In the genomic region with DNA sequence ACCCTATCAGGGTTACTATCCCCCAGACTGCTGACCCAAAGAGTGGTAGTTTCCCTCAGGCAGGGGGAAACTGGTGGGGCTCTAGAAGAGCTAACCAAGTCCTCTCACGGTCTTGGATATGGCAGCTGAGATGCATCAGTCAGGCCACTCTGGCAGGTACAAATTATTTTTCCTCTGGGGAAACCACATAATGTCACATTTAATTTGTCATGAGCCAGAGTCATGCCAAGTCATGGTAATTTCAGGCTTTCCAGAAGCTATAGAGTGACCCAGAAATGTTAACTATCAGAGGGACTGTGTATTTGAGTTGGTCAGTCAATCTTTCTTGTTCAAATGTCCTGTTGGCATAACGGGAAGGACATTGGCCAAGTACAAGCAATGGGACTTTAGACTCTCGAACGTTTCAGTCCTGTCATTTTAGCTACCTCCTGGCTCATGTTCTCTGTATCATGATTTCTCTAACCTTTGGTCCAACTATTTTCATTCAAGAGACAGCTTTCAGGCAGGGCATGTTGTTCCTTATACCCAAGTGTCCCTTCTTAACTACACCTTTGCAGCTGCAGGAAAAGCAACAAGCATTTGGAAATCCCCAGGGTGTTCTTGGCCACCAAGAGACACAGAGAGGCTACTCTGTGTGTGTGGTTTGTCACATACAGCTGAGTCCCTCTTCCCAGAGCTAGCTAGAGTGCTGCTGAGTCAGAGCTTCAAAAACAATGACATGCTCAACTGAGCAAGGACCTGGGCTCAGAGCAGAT, we compare ENCODE assay signal across 9 cellular contexts.
DNase-seq lines count a peak whose midpoint lies in the region; ATAC-seq, FAIRE-seq and TF ChIP-seq lines count a peak whose summit lies in the region.
"Had no signal": no experiment of that assay in that cellular context is flagged by ENCODE, and none has a peak within 500 bp of the region (broad histone marks: within the 10 kb centered on the region; RNA-seq: fewer than 3 reads in every experiment).

No MANE protein-coding gene starts in this region.

- intact Hi-C loops in sciatic nerve (cut with DNase I): no loop called here

- peak overlapping the region; percentile 73; the same call in 1 of the 2 replicates for H3K27ac ChIP-seq in MM.1S (ENCODE audit: low read length)
- H3K27ac ChIP-seq: cardiac muscle cell had no signal

- no peaks in the 10 kb centered on the region for H3K9me2 ChIP-seq in MM.1S (replicated peaks; ENCODE audit: insufficient read depth, low read length)

- ATAC-seq in GM21717 (IDR thresholded peaks at IDR 0.05; ENCODE audit: unreplicated experiment): peak; percentile 83
- no peak for ATAC-seq in omental fat pad (ENCODE audit: low FRiP score)
- ATAC-seq in sciatic nerve: no peak

- H3K79me2 ChIP-seq in MM.1S (ENCODE audit: low read length): no peaks in the 10 kb centered on the region

- no peak overlapping the region; the same call in 1 of the 2 replicates for H3K9ac ChIP-seq in MM.1S (ENCODE audit: low read length)

- peak overlapping the region; percentile 35; the same call in 1 of the 2 replicates for H3K4me3 ChIP-seq in MM.1S (ENCODE audit: low read length)
- H3K4me3 ChIP-seq: cardiac muscle cell had no signal

- FAIRE-seq in GM18507 (lab: Jason Lieb, UNC): peak; percentile 90

- H3K27me3 ChIP-seq in MM.1S (replicated peaks; ENCODE audit: insufficient read depth, low read length): no peaks in the 10 kb centered on the region
- H3K27me3 ChIP-seq: cardiac muscle cell had no signal

- H3K4me2 ChIP-seq in MM.1S (ENCODE audit: low read depth, low read length): peak overlapping the region; percentile 70

- no peak for TF ChIP-seq CTCF in MM.1S (IDR thresholded peaks at IDR 0.05; ENCODE audit: low read length)
- TF ChIP-seq CTCF in omental fat pad (IDR thresholded peaks at IDR 0.05): no peak

- no peaks in the 10 kb centered on the region for H3K36me3 ChIP-seq in MM.1S (replicated peaks; ENCODE audit: insufficient read depth, low read length)

- peaks cover 42% of the 10 kb centered on the region for H3K4me1 ChIP-seq in MM.1S (ENCODE audit: low read length)

- no peaks in the 10 kb centered on the region for H3K9me3 ChIP-seq in MM.1S (replicated peaks; ENCODE audit: insufficient read depth, low read length)

- peaks cover 25% of the 10 kb centered on the region for H3F3A ChIP-seq in MM.1S (ENCODE audit: insufficient read depth, low read length)

- peak overlapping the region; percentile 0; the same call in 1 of the 2 replicates for H2AFZ ChIP-seq in MM.1S (ENCODE audit: low read length)

- no peaks in the 10 kb centered on the region for H4K20me1 ChIP-seq in MM.1S (ENCODE audit: insufficient read depth, low read length)

- DNase-seq in GM18507 (ENCODE audit: extremely low spot score, insufficient read length, low read depth): peak; percentile 23
- DNase-seq in MM.1S: peak; percentile 91
- DNase-seq in kidney tubule cell (ENCODE audit: low spot score): peak; percentile 87
- DNase-seq in islet precursor cell: no peak
- no peak for DNase-seq in HPDE6-E6E7 (ENCODE audit: extremely low spot score)
- no peak for DNase-seq in omental fat pad (ENCODE audit: low spot score)
- DNase-seq in sciatic nerve (ENCODE audit: low spot score): no peak

Comparison
In these comparisons a context has a peak if more than half of its experiments do, and no peak if none do; other contexts are left out.
1. DNase-seq: peak in GM18507 (single experiment), MM.1S (single experiment) and kidney tubule cell (single experiment); none in islet precursor cell (single experiment), HPDE6-E6E7 (single experiment), omental fat pad (single experiment) and sciatic nerve (single experiment).